Comparison of ENCODE assay signal across 2 cellular contexts in the genomic region with DNA sequence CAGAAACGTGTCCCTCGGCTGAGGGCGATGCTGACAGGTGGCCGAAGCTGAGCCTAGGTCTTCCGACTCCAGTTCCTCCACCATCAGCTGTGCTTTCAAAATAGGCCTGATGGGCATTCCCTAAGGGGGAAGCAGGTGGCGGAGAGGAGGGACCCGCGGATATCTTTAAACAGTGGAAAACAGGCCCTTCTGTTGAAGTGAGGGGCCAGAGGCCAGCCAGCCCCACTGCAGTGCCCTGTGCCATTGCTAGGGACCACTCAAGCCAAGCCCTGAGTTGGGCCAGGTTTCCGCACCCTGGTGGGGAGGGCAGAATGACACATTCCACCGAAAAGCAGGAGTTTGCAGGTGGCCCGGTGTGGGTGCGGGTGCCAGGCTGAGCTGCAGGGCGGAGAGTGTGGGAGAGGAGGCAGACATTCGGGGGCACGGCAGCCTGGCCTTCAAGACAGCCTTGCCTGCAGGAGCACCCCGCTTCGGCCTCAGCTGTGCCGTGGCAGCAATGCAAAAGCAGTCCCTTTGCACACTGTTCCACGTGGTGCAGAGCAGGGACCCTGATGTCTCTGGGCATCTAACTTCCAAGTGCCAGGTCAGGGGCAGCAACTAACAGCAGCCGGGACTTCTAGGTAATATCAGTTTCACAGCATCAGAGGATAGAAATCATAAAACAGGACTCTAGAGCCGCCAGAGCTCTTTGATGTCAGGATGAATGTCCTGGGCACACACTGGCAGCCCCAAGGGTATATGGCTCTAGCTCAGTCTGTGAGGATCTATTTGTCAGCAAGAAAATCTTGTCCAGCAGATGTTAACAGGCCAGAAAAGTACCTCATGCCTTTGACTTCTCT.
TF ChIP-seq lines count a peak whose summit lies in the region.

No MANE protein-coding gene starts in this region.

TF ChIP-seq in GM12878, 131 proteins besides CTCF, POLR2A, EP300 and RAD21:
- TF ChIP-seq SMAD1 (IDR thresholded peaks at IDR 0.05; ENCODE audit: low read depth, partially characterized antibody) (no peak), POLR2AphosphoS5 (IDR thresholded peaks at IDR 0.05; ENCODE audit: low read length) (peak; percentile 13)

TF ChIP-seq in GM12891, 5 proteins besides CTCF, POLR2A, EP300 and RAD21:
- TF ChIP-seq PAX5 (IDR thresholded peaks at IDR 0.05; ENCODE audit: insufficient read depth, low read length, severe bottlenecking) (no peak), POLR2AphosphoS5 (IDR thresholded peaks at IDR 0.05; ENCODE audit: low read depth, low read length) (no peak; the same call in 1 of the 2 replicates), TAF1 (IDR thresholded peaks at IDR 0.05; ENCODE audit: low read depth, low read length) (no peak), POU2F2 (IDR thresholded peaks at IDR 0.05; ENCODE audit: low read depth, low read length) (no peak), SPI1 (IDR thresholded peaks at IDR 0.05; ENCODE audit: low read depth, low read length) (no peak)
